In the genomic region with DNA sequence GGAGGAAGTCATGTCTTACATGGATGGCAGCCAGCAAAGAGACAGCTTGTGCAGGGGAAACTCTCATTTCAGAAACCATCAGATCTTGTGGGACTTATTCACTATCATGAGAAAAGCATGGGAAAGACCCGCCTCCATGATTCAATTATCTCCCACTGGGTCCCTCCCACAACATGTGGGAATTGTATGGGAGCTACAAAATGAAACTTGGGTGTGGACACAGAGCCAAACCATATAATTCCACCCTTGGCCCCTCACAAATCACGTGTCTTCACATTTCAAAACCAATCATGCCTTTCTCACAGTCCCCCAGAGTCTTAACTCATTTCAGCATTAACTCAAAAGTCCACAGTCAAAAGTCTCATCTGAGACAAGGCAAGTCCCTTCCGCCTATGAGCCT, we compare ENCODE assay signal across 7 cellular contexts. TPM values are rescaled to one million over a fixed set of nuclear protein-coding genes. Genes with fewer than 3 reads are reported as not detected.
"Had no signal": no experiment of that assay in that cellular context is flagged by ENCODE, and none has a peak within 500 bp of the region (broad histone marks: within the 10 kb centered on the region; RNA-seq: fewer than 3 reads in every experiment).

No MANE protein-coding gene starts in this region.

RNA-seq across cellular contexts. Expression of gene GNA14, which starts 42.0 kb away (rescaled TPM):
- total RNA-seq: activated B cell treated with CpG ODN at 0.5 μM for 24 hours; activated CD8-positive, alpha-beta T cell treated with anti-CD3 and anti-CD28 coated beads for 36 hours; activated T-helper 17 cell treated with anti-CD3 and anti-CD28 coated beads, Interleukin-2, amount 50 U/mL, for 72 hours; bronchial epithelial cell; foreskin keratinocyte; T-cell; T-helper 2 cell treated with Interferon-gamma antibody and Interleukin-4, amounts not matched to agents 100 ng/mL and 5 ng/mL, for 36 hours had no signal
